ENCODE assay signal across 1 cellular context in the genomic region with DNA sequence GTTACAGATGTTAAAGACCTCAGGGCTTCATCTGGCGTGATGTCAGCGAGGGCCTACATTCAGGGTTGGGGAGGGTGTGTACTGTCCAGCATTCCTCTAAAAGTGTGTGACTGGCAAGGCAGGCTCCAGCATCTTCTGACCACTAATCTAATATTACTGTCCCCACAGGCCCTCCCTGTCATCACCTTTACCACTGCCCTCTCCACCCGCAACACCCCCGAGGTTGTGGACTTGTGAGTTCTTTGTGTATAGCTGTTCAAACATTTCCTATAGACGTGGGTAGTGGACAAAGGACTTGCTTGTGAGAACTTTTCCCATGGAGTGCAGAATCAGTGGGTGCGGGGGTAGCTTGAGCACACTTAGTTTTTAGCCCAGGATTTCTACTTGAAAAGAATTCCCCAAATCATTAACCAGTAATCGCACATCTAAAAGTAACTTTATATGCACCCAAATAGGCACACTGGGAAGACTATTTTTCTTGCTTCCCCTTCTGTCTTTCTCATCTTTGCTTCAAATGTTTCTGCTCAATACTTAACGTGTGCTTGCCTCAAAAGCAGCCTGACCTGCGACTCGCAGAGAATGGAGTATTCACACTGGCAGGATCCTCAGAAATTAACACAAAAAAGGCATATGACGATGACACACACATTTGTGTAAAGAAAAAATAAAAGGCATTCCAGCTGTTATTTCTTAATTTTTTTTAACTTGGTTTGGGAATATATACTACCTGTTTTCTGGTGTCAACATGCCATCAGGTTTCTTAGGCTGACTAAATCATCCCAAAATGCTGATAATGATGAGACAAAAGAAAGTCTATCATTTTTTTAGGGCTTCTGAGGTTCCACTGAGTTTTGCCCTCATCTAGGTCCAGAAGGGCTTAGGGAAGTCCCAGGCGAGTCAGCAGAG.
TF ChIP-seq lines count a peak whose summit lies in the region.

No MANE protein-coding gene starts in this region.

TF ChIP-seq in SK-N-SH, 30 proteins besides CTCF, POLR2A, EP300 and RAD21 (continued from another document):
- TF ChIP-seq IRF3 (IDR thresholded peaks at IDR 0.05; ENCODE audit: low read depth, low read length) (no peak), EZH2phosphoT487 (IDR thresholded peaks at IDR 0.05; ENCODE audit: borderline replicate concordance, low read depth) (no peak)
